ENCODE assay signal across 26 cellular contexts in genomic region chr1:229374485-229374884, GRCh38. TPM values are rescaled to one million over a fixed set of nuclear protein-coding genes. Genes with fewer than 3 reads are reported as not detected.
"Had no signal": no experiment of that assay in that cellular context is flagged by ENCODE, and none has a peak within 500 bp of the region (broad histone marks: within the 10 kb centered on the region; RNA-seq: fewer than 3 reads in every experiment).

No MANE protein-coding gene starts in this region.

- H3K9me3 Mint-ChIP-seq: IgD-negative memory B cell had no signal

- DNase-seq: Kasumi-1; MM.1S; NCI-H1092 treated with DMSO at 0.1 percent for 48 hours; NCI-H1436; NCI-H187; NCI-H2029; NCI-H2081 treated with DMSO at 0.1 percent for 48 hours; NCI-H2171; NCI-H226; NCI-H446; NCI-H510A; NCI-H524 treated with DMSO at 0.1 percent for 48 hours; NCI-H69; NCI-H774; NK-92 treated with Interleukin-12 subunit alpha and Interleukin-12 subunit beta, amount 100 ng/mL, for 24 hours; PC-3; SHP77; SK-N-SH had no signal

- ATAC-seq: K562, Panc1, PC-3 had no signal

- H3K27ac Mint-ChIP-seq: IgD-negative memory B cell had no signal

- H3K4me3 Mint-ChIP-seq: IgD-negative memory B cell had no signal

- H3K9me2 ChIP-seq: SK-N-SH had no signal

- H3K9ac ChIP-seq: KMS-11, SK-N-SH had no signal

- H3K27ac ChIP-seq: HL-60, KMS-11, RWPE1 had no signal

- H3K9me3 ChIP-seq: SK-N-SH had no signal

- H3K4me2 ChIP-seq: KMS-11, SK-N-SH had no signal

- H3K4me3 ChIP-seq: K562 had no signal

- H3K36me3 Mint-ChIP-seq: IgD-negative memory B cell had no signal

RNA-seq across cellular contexts. Expression of gene ACTA1, which starts 59.4 kb away (rescaled TPM):
- total RNA-seq: M059J, OCI-LY7 had no signal
- polyA plus RNA-seq: IgD-negative memory B cell had no signal
